In the genomic region with DNA sequence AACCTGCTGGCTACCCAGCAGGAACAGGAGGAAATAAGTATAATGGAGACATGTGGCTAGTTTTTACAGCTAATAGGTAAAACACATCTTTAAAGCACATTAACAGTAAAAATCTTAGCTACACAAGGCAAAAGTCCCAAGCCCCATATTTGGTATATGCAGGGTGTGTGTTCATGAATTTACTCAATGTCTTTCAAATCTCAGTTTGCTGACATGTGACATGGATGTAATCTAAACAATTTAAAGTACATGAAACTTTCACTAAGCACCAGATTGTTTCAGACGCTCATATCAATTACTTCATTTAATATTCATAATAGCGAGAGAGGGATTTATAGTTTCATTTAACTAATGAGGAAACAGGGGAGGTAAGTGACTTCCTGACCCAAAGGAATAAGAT, we compare ENCODE assay signal across 18 cellular contexts. TPM values are rescaled to one million over a fixed set of nuclear protein-coding genes. Genes with fewer than 3 reads are reported as not detected.
DNase-seq lines count a peak whose midpoint lies in the region; ATAC-seq, FAIRE-seq and TF ChIP-seq lines count a peak whose summit lies in the region.
"Had no signal": no experiment of that assay in that cellular context is flagged by ENCODE, and none has a peak within 500 bp of the region (broad histone marks: within the 10 kb centered on the region; RNA-seq: fewer than 3 reads in every experiment).

No MANE protein-coding gene starts in this region.

- H3K9me3 Mint-ChIP-seq in type B pancreatic cell: peaks cover 5% of the 10 kb centered on the region
- no peaks in the 10 kb centered on the region for H3K9me3 Mint-ChIP-seq in activated CD8-positive, alpha-beta memory T cell treated with anti-CD3 and anti-CD28 coated beads, Interleukin-2, amount 10 ng/mL, durations not matched to agents 7 days and 5 days (ENCODE audit: low read depth)
- H3K9me3 Mint-ChIP-seq: CD8-positive, alpha-beta T cell; dendritic cell treated with granulocyte-macrophage colony-stimulating factor and Interleukin-4, amounts not matched to agents 40 ng/mL and 50 ng/mL, for 4 days; neural crest cell had no signal

- CTCF ChIA-PET in HCT116 (lab: Charles Lee): no interaction called here
- CTCF ChIA-PET in GM12878 (lab: Yijun Ruan, JAX): interaction anchor here (1.7 to 3.5 kb wide), 3 partner anchors 26 to 465 kb away, joined by 4 to 21 read pairs (median 7); partner anchors contain the start of gene OMA1
- CTCF ChIA-PET in activated CD8-positive, alpha-beta memory T cell treated with anti-CD3 and anti-CD28 coated beads, Interleukin-2, amount 10 ng/mL, durations not matched to agents 7 days and 5 days (lab: Charles Lee): interaction anchor here (1.8 kb wide), 1 partner anchor 26 kb away, joined by 5 read pairs; no protein-coding TSS in a partner anchor

- H4K20me1 ChIP-seq in HCT116 (ENCODE audit: insufficient read depth): no peaks in the 10 kb centered on the region
- no peaks in the 10 kb centered on the region for H4K20me1 ChIP-seq in GM12878 (ENCODE audit: control insufficient read depth, insufficient read depth)

- RAD21 ChIA-PET in HCT116 (lab: Charles Lee; ENCODE audit: low non-redundant PET in 1 of 2, low total read pairs in 2 of 2, uncharacterized antibody in 2 of 2, unreplicated experiment in 2 of 2): no interaction called here
- RAD21 ChIA-PET in GM12878 (lab: Charles Lee; ENCODE audit: unreplicated experiment): interaction anchor here (1.6 to 2.8 kb wide), 4 partner anchors 11 to 80 kb away, joined by 3 to 12 read pairs (median 6); partner anchors contain the start of gene OMA1

- H3K79me2 ChIP-seq in HCT116 (ENCODE audit: insufficient read depth, low read length) (no peaks in the 10 kb centered on the region), GM12878 (ENCODE audit: control insufficient read depth, insufficient read depth, low read length) (no peaks in the 10 kb centered on the region), mesendoderm (ENCODE audit: control insufficient read depth, insufficient read depth, low read length) (no peaks in the 10 kb centered on the region)

- H2AK5ac ChIP-seq in mesendoderm (ENCODE audit: low read length): no peak overlapping the region

- intact Hi-C loops in HCT116 (cut with micrococcal nuclease): no loop called here
- intact Hi-C loops in GM12878 (cut with micrococcal nuclease; ENCODE audit: unreplicated experiment): loop anchor here (1.0 kb wide), 3 partner anchors 11 to 79 kb away; partner anchors contain the start of gene OMA1
- intact Hi-C loops in left lung (cut with DNase I): no loop called here

- TF ChIP-seq EP300 in GM12878 (IDR thresholded peaks at IDR 0.05; ENCODE audit: borderline replicate concordance in 1 of 2, control insufficient read depth in 1 of 2, low read depth in 2 of 2, low read length in 2 of 2): no peak

- in situ Hi-C loops in GM12878 (cut with MboI): loop anchor here (25.0 kb wide), 1 partner anchor 1736 kb away; no protein-coding TSS in a partner anchor

- H3K23ac ChIP-seq in mesendoderm (ENCODE audit: low read length): no peak overlapping the region

- TF ChIP-seq CTCF in HCT116 (IDR thresholded peaks at IDR 0.05 in 2 of 3, conservative IDR thresholded peaks at IDR 0.05 in 1 of 3; ENCODE audit: borderline replicate concordance in 1 of 3, insufficient read depth in 1 of 3, low read depth in 2 of 3, low read length in 2 of 3): no peak
- no peak for TF ChIP-seq CTCF in GM12878 (IDR thresholded peaks at IDR 0.05 in 2 of 3, conservative IDR thresholded peaks at IDR 0.05 in 1 of 3; ENCODE audit: control insufficient read depth in 2 of 3, extremely low read depth in 1 of 3, insufficient read depth in 1 of 3, low read depth in 3 of 3, low read length in 3 of 3)
- no peak for TF ChIP-seq CTCF in left lung (IDR thresholded peaks at IDR 0.05)
- TF ChIP-seq CTCF in type B pancreatic cell (conservative IDR thresholded peaks at IDR 0.05): no peak

- POLR2A ChIA-PET in HCT116 (lab: Charles Lee): no interaction called here
- POLR2A ChIA-PET in GM12878 (lab: Charles Lee): interaction anchor here (1.2 kb wide), 1 partner anchor 11 kb away, joined by 4 read pairs; no protein-coding TSS in a partner anchor

- BruUV-seq in HCT116 (replicated peaks; lab: Mats Ljungman, UMichigan): no TSS peak
- BruUV-seq in GM12878 (replicated peaks; lab: Mats Ljungman, UMichigan): TSS peak; percentile 69

- DNase-seq in HCT116 (ENCODE audit: low read depth, low spot score) (no peak), GM12878 (ENCODE audit: low read depth, low spot score) (no peak), left lung (no peak), type B pancreatic cell (ENCODE audit: extremely low spot score, unreplicated experiment) (no peak), mesendoderm (no peak)
- DNase-seq in activated CD8-positive, alpha-beta memory T cell treated with anti-CD3 and anti-CD28 coated beads, Interleukin-2, amount 10 ng/mL, durations not matched to agents 7 days and 5 days: no peak
- DNase-seq: activated gamma-delta T cell treated with Interleukin-2 at 50 U/mL for 16 hours; psoas muscle; SJCRH30; stimulated activated naive CD4-positive, alpha-beta T cell had no signal

- no peak overlapping the region for H3K4ac ChIP-seq in mesendoderm (ENCODE audit: low read depth, low read length)

- H3K27ac Mint-ChIP-seq in type B pancreatic cell: peak overlapping the region; percentile 99
- H3K27ac Mint-ChIP-seq in activated CD8-positive, alpha-beta memory T cell treated with anti-CD3 and anti-CD28 coated beads, Interleukin-2, amount 10 ng/mL, durations not matched to agents 7 days and 5 days: no peak overlapping the region
- H3K27ac Mint-ChIP-seq: dendritic cell treated with granulocyte-macrophage colony-stimulating factor and Interleukin-4, amounts not matched to agents 40 ng/mL and 50 ng/mL, for 4 days had no signal

- H3K9me3 ChIP-seq in HCT116 (ENCODE audit: control insufficient read depth in 1 of 2, insufficient read depth in 1 of 2, low read depth in 1 of 2, low read length in 2 of 2): no peaks in the 10 kb centered on the region
- peaks cover 7% of the 10 kb centered on the region; the same call in 1 of the 3 replicates for H3K9me3 ChIP-seq in GM12878 (replicated peaks; ENCODE audit: control insufficient read depth, insufficient read depth, low read length)
- H3K9me3 ChIP-seq in left lung: no peaks in the 10 kb centered on the region
- H3K9me3 ChIP-seq: psoas muscle, tibial nerve had no signal

- SMC1A ChIA-PET in GM12878 (lab: Charles Lee; ENCODE audit: uncharacterized antibody, unreplicated experiment): interaction anchor here (0.8 to 3.9 kb wide), 15 partner anchors 11 to 467 kb away, joined by 3 to 17 read pairs (median 4); partner anchors contain the start of gene OMA1

- WGBS in GM12878 (ENCODE audit: insufficient coverage, insufficient replicate concordance, low lambda C conversion rate, missing lambda C conversion rate): 2% methylated on average over 2 of the region's 2 CpGs
- WGBS in mesendoderm (ENCODE audit: extremely low coverage, insufficient coverage, low lambda C conversion rate): no CpG with 5 or more reads among the region's 2 CpGs

- TF ChIP-seq RAD21 in HCT116 (IDR thresholded peaks at IDR 0.05; ENCODE audit: low read depth) (no peak), GM12878 (IDR thresholded peaks at IDR 0.05; ENCODE audit: insufficient read depth, low read depth, low read length) (no peak)

- no peak overlapping the region for H3K4me3 ChIP-seq in HCT116 (replicated peaks in 1 of 2; ENCODE audit: low read depth in 1 of 2, low read length in 2 of 2)
- H3K4me3 ChIP-seq in GM12878: peak overlapping the region; percentile 9; the same call in 1 of the 2 replicates
- no peak overlapping the region for H3K4me3 ChIP-seq in left lung
- no peak overlapping the region for H3K4me3 ChIP-seq in mesendoderm (ENCODE audit: low read length)
- H3K4me3 ChIP-seq: cardiac muscle cell, psoas muscle, SJCRH30, tibial nerve had no signal

- no peak overlapping the region for H2BK15ac ChIP-seq in mesendoderm (replicated peaks; ENCODE audit: low read depth)

- peak overlapping the region; percentile 84 for H3K4me3 Mint-ChIP-seq in type B pancreatic cell
- H3K4me3 Mint-ChIP-seq in activated CD8-positive, alpha-beta memory T cell treated with anti-CD3 and anti-CD28 coated beads, Interleukin-2, amount 10 ng/mL, durations not matched to agents 7 days and 5 days: no peak overlapping the region
- H3K4me3 Mint-ChIP-seq: CD8-positive, alpha-beta T cell; dendritic cell treated with granulocyte-macrophage colony-stimulating factor and Interleukin-4, amounts not matched to agents 40 ng/mL and 50 ng/mL, for 4 days; neural crest cell had no signal

- peaks cover 20% of the 10 kb centered on the region for H3K27me3 Mint-ChIP-seq in type B pancreatic cell
- peaks cover 90% of the 10 kb centered on the region for H3K27me3 Mint-ChIP-seq in activated CD8-positive, alpha-beta memory T cell treated with anti-CD3 and anti-CD28 coated beads, Interleukin-2, amount 10 ng/mL, durations not matched to agents 7 days and 5 days

- H2BK120ac ChIP-seq in mesendoderm (ENCODE audit: low read depth, low read length): no peak overlapping the region

- no peak overlapping the region for H2BK5ac ChIP-seq in mesendoderm (ENCODE audit: low read length)

- no peak overlapping the region for H4K5ac ChIP-seq in mesendoderm (ENCODE audit: low read length)

- peaks cover 15 to 62% of the 10 kb centered on the region in 2 experiments for H3K4me1 ChIP-seq in HCT116 (ENCODE audit: control insufficient read depth in 1 of 2, insufficient read depth in 2 of 2, low read length in 2 of 2)
- H3K4me1 ChIP-seq in GM12878 (ENCODE audit: control insufficient read depth, insufficient read depth, low read length): peaks cover 41% of the 10 kb centered on the region
- H3K4me1 ChIP-seq in left lung: peaks cover 2 to 55% of the 10 kb centered on the region in 2 donors
- peaks cover 5% of the 10 kb centered on the region for H3K4me1 ChIP-seq in mesendoderm (ENCODE audit: control insufficient read depth, low read depth, low read length)

- FAIRE-seq in GM12878 (lab: Jason Lieb, UNC): no peak

- H3K4me1 Mint-ChIP-seq in type B pancreatic cell (ENCODE audit: unreplicated experiment): peaks cover 41% of the 10 kb centered on the region
- H3K4me1 Mint-ChIP-seq in activated CD8-positive, alpha-beta memory T cell treated with anti-CD3 and anti-CD28 coated beads, Interleukin-2, amount 10 ng/mL, durations not matched to agents 7 days and 5 days: peaks cover 32% of the 10 kb centered on the region

- H3K18ac ChIP-seq in mesendoderm (ENCODE audit: low read length): no peak overlapping the region

- H3K9me2 ChIP-seq in HCT116 (ENCODE audit: insufficient read depth): no peaks in the 10 kb centered on the region

- no peak for ATAC-seq in HCT116
- ATAC-seq in GM12878: peak; percentile 44
- ATAC-seq in left lung: no peak
- no peak for ATAC-seq in GM21529 (IDR thresholded peaks at IDR 0.05; ENCODE audit: unreplicated experiment)
- ATAC-seq in activated CD8-positive, alpha-beta memory T cell treated with anti-CD3 and anti-CD28 coated beads, Interleukin-2, amount 10 ng/mL, durations not matched to agents 7 days and 5 days: no peak
- ATAC-seq: psoas muscle had no signal

- peak overlapping the region; percentile 72 for H2AFZ ChIP-seq in HCT116 (ENCODE audit: low read depth, low read length, poor library complexity, severe bottlenecking)
- H2AFZ ChIP-seq in GM12878 (ENCODE audit: control insufficient read depth, low read depth, low read length): no peak overlapping the region

- no peaks in the 10 kb centered on the region for H3K79me1 ChIP-seq in mesendoderm (ENCODE audit: low read length)

- H3K4me2 ChIP-seq in HCT116 (ENCODE audit: low read length) (peak overlapping the region; percentile 49), GM12878 (ENCODE audit: control insufficient read depth, insufficient read depth) (peak overlapping the region; percentile 78), mesendoderm (ENCODE audit: low read length) (no peak overlapping the region)

- H3K27me3 ChIP-seq in HCT116 (ENCODE audit: insufficient read depth, low read length) (no peaks in the 10 kb centered on the region), GM12878 (replicated peaks in 1 of 2; ENCODE audit: control insufficient read depth in 2 of 2, insufficient read depth in 2 of 2, low read length in 1 of 2) (no peaks in the 10 kb centered on the region), left lung (peaks cover 6 to 23% of the 10 kb centered on the region in 2 donors), mesendoderm (ENCODE audit: insufficient read depth, low read length, poor library complexity) (peaks cover 4% of the 10 kb centered on the region)
- H3K27me3 ChIP-seq: SJCRH30 had no signal

- H3K9ac ChIP-seq in HCT116 (ENCODE audit: low read length): peak overlapping the region; percentile 26; the same call in 1 of the 2 replicates
- peak overlapping the region; percentile 13 for H3K9ac ChIP-seq in GM12878 (ENCODE audit: control insufficient read depth, insufficient read depth, low read length)
- H3K9ac ChIP-seq in mesendoderm (ENCODE audit: low read length): no peak overlapping the region

- H3K56ac ChIP-seq in mesendoderm (ENCODE audit: low read length): no peak overlapping the region

- no peak for TF ChIP-seq POLR2A in HCT116 (IDR thresholded peaks at IDR 0.05; ENCODE audit: borderline replicate concordance, extremely low read depth, insufficient read depth, insufficient read length)
- TF ChIP-seq POLR2A in GM12878 (IDR thresholded peaks at IDR 0.05; ENCODE audit: low read depth, low read length): no peak

- peaks cover 8% of the 10 kb centered on the region for H3K36me3 Mint-ChIP-seq in type B pancreatic cell
- H3K36me3 Mint-ChIP-seq in activated CD8-positive, alpha-beta memory T cell treated with anti-CD3 and anti-CD28 coated beads, Interleukin-2, amount 10 ng/mL, durations not matched to agents 7 days and 5 days: no peaks in the 10 kb centered on the region
- H3K36me3 Mint-ChIP-seq: CD8-positive, alpha-beta T cell had no signal

- H3K27ac ChIP-seq in HCT116 (ENCODE audit: low read depth, low read length): no peak overlapping the region
- H3K27ac ChIP-seq in GM12878 (ENCODE audit: control insufficient read depth, insufficient read depth): peak overlapping the region; percentile 72
- H3K27ac ChIP-seq in left lung: peak overlapping the region; percentile 41 to 85
- H3K27ac ChIP-seq in mesendoderm (ENCODE audit: low read depth, low read length): no peak overlapping the region
- H3K27ac ChIP-seq: cardiac muscle cell, psoas muscle, SJCRH30, tibial nerve, VCaP had no signal

- no peak overlapping the region for H4K8ac ChIP-seq in mesendoderm (ENCODE audit: low read depth, low read length)

- H3K36me3 ChIP-seq in HCT116 (ENCODE audit: control insufficient read depth in 1 of 2, insufficient read depth in 2 of 2, low read length in 2 of 2) (no peaks in the 10 kb centered on the region), GM12878 (ENCODE audit: control insufficient read depth in 2 of 2, insufficient read depth in 2 of 2, low read length in 1 of 2) (no peaks in the 10 kb centered on the region), left lung (no peaks in the 10 kb centered on the region), mesendoderm (ENCODE audit: control insufficient read depth, insufficient read depth, low read length) (no peaks in the 10 kb centered on the region)
- H3K36me3 ChIP-seq: cardiac muscle cell, SJCRH30, tibial nerve had no signal

RNA-seq across cellular contexts. Expression of gene TACSTD2, which starts 3.9 kb away (rescaled TPM):
- total RNA-seq in HCT116 (2021; ENCODE audit: unreplicated experiment) (12.2 TPM), GM12878 (2014; rRNA removed) (4.1 and 4.3 TPM in 2 replicates), GM12878 (2014; rRNA removed; fragmentation: Illumina TruSeq; extraction: Trizol) (2.7 and 3.2 TPM in 2 replicates), GM12878 (2021) (5.1 and 6.7 TPM in 2 replicates), left lung (100 to 1,000 TPM; 130 to 171 TPM), type B pancreatic cell (ENCODE audit: low replicate concordance) (21.2 and 39.7 TPM in 2 replicates)
- 26.4 and 46.3 TPM in 2 replicates for polyA plus RNA-seq in HCT116 (2012)
- total RNA-seq in GM12878 (2013; cell fraction: nucleolus; rRNA removed): 1.8 and 3.0 TPM in 2 replicates
- polyA plus RNA-seq in GM12878 (2011; ENCODE audit: low read depth): 0.93 TPM
- polyA plus RNA-seq in GM12878 (2011; rRNA removed) (0.32 and 0.65 TPM in 2 replicates), GM12878 (2014; fragmentation: Illumina TruSeq; extraction: Trizol) (3.0 and 4.4 TPM in 2 replicates), GM12878 (2014; fragmentation: Nextera tagmentation; extraction: Ambion mirVana) (1 to 10 TPM in 1 of 2 experiments, under 1 TPM in 1; 0.56 to 2.0 TPM), GM12878 (2014; rRNA removed) (6.7 and 7.1 TPM in 2 replicates), GM12878 (2016; fragmentation: Nextera tagmentation; extraction: Ambion mirVana) (1 to 10 TPM; 7.5 to 9.4 TPM)
- polyA plus RNA-seq in GM12878 (2011; cell fraction: cytosol; rRNA removed): 0.18 and 0.57 TPM in 2 replicates
- 1.6 and 3.2 TPM in 2 replicates for polyA plus RNA-seq in GM12878 (2011; cell fraction: nucleus; rRNA removed)
- 1.4 and 1.7 TPM in 2 replicates for polyA plus RNA-seq in GM12878 (2012)
- 0.05 TPM in 1 of 2 replicates, not detected in the other for polyA minus RNA-seq in GM12878 (2011; rRNA and poly(A)+ RNA removed)
- polyA minus RNA-seq in GM12878 (2011; cell fraction: cytosol; rRNA and poly(A)+ RNA removed): 0.42 TPM in 1 of 2 replicates, not detected in the other
- 0.24 and 0.77 TPM in 2 replicates for polyA minus RNA-seq in GM12878 (2011; cell fraction: nucleus; rRNA and poly(A)+ RNA removed)
- 2.0 TPM for polyA plus RNA-seq in mesendoderm (2013, experiment 1 of 2)
- 2.3 TPM for polyA plus RNA-seq in mesendoderm (2013, experiment 2 of 2)
- total RNA-seq in activated CD8-positive, alpha-beta memory T cell treated with anti-CD3 and anti-CD28 coated beads, Interleukin-2, amount 10 ng/mL, durations not matched to agents 7 days and 5 days: not detected
- total RNA-seq: cardiac muscle cell; CD8-positive, alpha-beta T cell; neural crest cell; SJCRH30; T-helper 1 cell treated with Interleukin-12 subunit alpha and Interleukin-12 subunit beta and Interleukin-4 antibody, amounts not matched to agents 30 ng/mL and 1 ng/mL, for 36 hours had no signal

RNA-seq across cellular contexts. Expression of gene OMA1, which starts 26.6 kb away (rescaled TPM):
- total RNA-seq in HCT116 (2021; ENCODE audit: unreplicated experiment) (21.9 TPM), GM12878 (2014; rRNA removed) (28.7 and 43.3 TPM in 2 replicates), GM12878 (2014; rRNA removed; fragmentation: Illumina TruSeq; extraction: Trizol) (57.8 and 67.1 TPM in 2 replicates), GM12878 (2021) (23.6 and 26.4 TPM in 2 replicates), left lung (10 to 100 TPM; 26.4 to 28.3 TPM), type B pancreatic cell (ENCODE audit: low replicate concordance) (19.1 and 22.4 TPM in 2 replicates)
- polyA plus RNA-seq in HCT116 (2012): 8.7 and 10.4 TPM in 2 replicates
- 76.2 and 82.9 TPM in 2 replicates for total RNA-seq in GM12878 (2013; cell fraction: nucleolus; rRNA removed)
- polyA plus RNA-seq in GM12878 (2011; ENCODE audit: low read depth): 11.9 TPM
- polyA plus RNA-seq in GM12878 (2011; rRNA removed) (38.5 and 59.4 TPM in 2 replicates), GM12878 (2014; fragmentation: Illumina TruSeq; extraction: Trizol) (45.9 and 59.9 TPM in 2 replicates), GM12878 (2014; fragmentation: Nextera tagmentation; extraction: Ambion mirVana) (10 to 100 TPM; 48.3 to 53.4 TPM), GM12878 (2014; rRNA removed) (28.4 and 39.0 TPM in 2 replicates), GM12878 (2016; fragmentation: Nextera tagmentation; extraction: Ambion mirVana) (10 to 100 TPM; 58.8 to 60.5 TPM)
- 12.1 and 13.6 TPM in 2 replicates for polyA plus RNA-seq in GM12878 (2011; cell fraction: cytosol; rRNA removed)
- 24.0 and 31.2 TPM in 2 replicates for polyA plus RNA-seq in GM12878 (2011; cell fraction: nucleus; rRNA removed)
- 21.7 and 22.8 TPM in 2 replicates for polyA plus RNA-seq in GM12878 (2012)
- 25.3 and 28.1 TPM in 2 replicates for polyA minus RNA-seq in GM12878 (2011; rRNA and poly(A)+ RNA removed)
- 8.4 and 11.1 TPM in 2 replicates for polyA minus RNA-seq in GM12878 (2011; cell fraction: cytosol; rRNA and poly(A)+ RNA removed)
- 13.5 and 19.0 TPM in 2 replicates for polyA minus RNA-seq in GM12878 (2011; cell fraction: nucleus; rRNA and poly(A)+ RNA removed)
- polyA plus RNA-seq in mesendoderm (2013, experiment 1 of 2): 8.7 TPM
- 9.5 TPM for polyA plus RNA-seq in mesendoderm (2013, experiment 2 of 2)
- 10 to 100 TPM; 24.9 to 26.0 TPM for total RNA-seq in activated CD8-positive, alpha-beta memory T cell treated with anti-CD3 and anti-CD28 coated beads, Interleukin-2, amount 10 ng/mL, durations not matched to agents 7 days and 5 days

Comparison
In these comparisons a context has a peak if more than half of its experiments do, and no peak if none do; other contexts are left out.
1. H3K27ac ChIP-seq: peak in GM12878 (single experiment) and left lung (2 of 2); none in HCT116 (single experiment) and mesendoderm (single experiment).
2. Of the 18 proteins assayed by ChIP-seq in both GM12878 and HCT116: peak only in GM12878: none; only in HCT116: JUND; in both: none; in neither: 16; mixed calls (peak in some experiments, not most) for 1.